8 cellular contexts compared by ENCODE assay signal in genomic region chr12:991350-992278, GRCh38. TPM values are rescaled to one million over a fixed set of nuclear protein-coding genes. Genes with fewer than 3 reads are reported as not detected.
DNase-seq lines count a peak whose midpoint lies in the region; ATAC-seq and TF ChIP-seq lines count a peak whose summit lies in the region.

No MANE protein-coding gene starts in this region.

- H3K27me3 ChIP-seq in WERI-Rb-1 (ENCODE audit: insufficient read depth, low read depth, severe bottlenecking) (no peaks in the 10 kb centered on the region), esophagus squamous epithelium (no peaks in the 10 kb centered on the region)

- intact Hi-C loops in esophagus squamous epithelium (cut with DNase I), result no loop called here

- peak overlapping the region; percentile 88 to 96 (median 90) for H3K27ac Mint-ChIP-seq in nephron

- no peaks in the 10 kb centered on the region for H3K36me3 Mint-ChIP-seq in nephron (ENCODE audit: low read depth)

- TF ChIP-seq CTCF in WERI-Rb-1 (IDR thresholded peaks at IDR 0.05; ENCODE audit: low read depth, low read length) (no peak), esophagus squamous epithelium (IDR thresholded peaks at IDR 0.05) (no peak), nephron (IDR thresholded peaks at IDR 0.05; ENCODE audit: unreplicated experiment in 3 of 3) (no peak)

- peak; percentile 28 for DNase-seq in Ammon's horn (ENCODE audit: low spot score)
- DNase-seq in Jurkat, Clone E6-1 (ENCODE audit: low read depth, low spot score), result no peak
- DNase-seq in WERI-Rb-1, result peak; percentile 69
- DNase-seq in esophagus squamous epithelium (lab: John Stamatoyannopoulos, UW), result no peak
- no peak for DNase-seq in mesenteric fat pad (ENCODE audit: low spot score)

- H3K4me3 ChIP-seq in Jurkat, Clone E6-1 (ENCODE audit: low read length), result peak overlapping the region; percentile 88
- H3K4me3 ChIP-seq in WERI-Rb-1 (ENCODE audit: low read depth, low read length), result peak overlapping the region; percentile 83
- peak overlapping the region; percentile 89 to 98 (median 94) for H3K4me3 ChIP-seq in esophagus squamous epithelium

- TF ChIP-seq POLR2A in esophagus squamous epithelium (IDR thresholded peaks at IDR 0.05), result no peak

- WGBS in esophagus squamous epithelium, 2 donors, result 5 to 8% methylated on average over 19 of the region's 48 CpGs

- H3K9me3 ChIP-seq in WERI-Rb-1 (ENCODE audit: severe bottlenecking) (no peaks in the 10 kb centered on the region), esophagus squamous epithelium (no peaks in the 10 kb centered on the region)

- H3K36me3 ChIP-seq in WERI-Rb-1 (peaks cover 6% of the 10 kb centered on the region), esophagus squamous epithelium (no peaks in the 10 kb centered on the region)

- H3K4me3 Mint-ChIP-seq in nephron, result peak overlapping the region; percentile 91 to 99 (median 97)

- H3K4me1 ChIP-seq in esophagus squamous epithelium, result peaks cover 7 to 66% (median 29%) of the 10 kb centered on the region in 3 donors

- H3K27me3 Mint-ChIP-seq in nephron (ENCODE audit: low read depth), result no peaks in the 10 kb centered on the region

- H3K27ac ChIP-seq in WERI-Rb-1 (peak overlapping the region; percentile 98), esophagus squamous epithelium (peak overlapping the region; percentile 99)

- peak; percentile 25 for ATAC-seq in GM18861 (IDR thresholded peaks at IDR 0.05; ENCODE audit: unreplicated experiment)
- ATAC-seq in HG03280 (IDR thresholded peaks at IDR 0.05; ENCODE audit: unreplicated experiment), result no peak

- H3K4me1 Mint-ChIP-seq in nephron, result peaks cover 35% of the 10 kb centered on the region

- no peaks in the 10 kb centered on the region for H3K9me3 Mint-ChIP-seq in nephron

RNA-seq across cellular contexts. Expression of gene ERC1, which starts 0.6 kb away (rescaled TPM):
- 6.1 TPM for polyA plus RNA-seq in Jurkat, Clone E6-1 (2012; ENCODE audit: insufficient read depth, insufficient read length)
- 10 to 100 TPM; 19.0 to 50.7 (median 37.5) TPM for total RNA-seq in esophagus squamous epithelium
- 81.1 TPM for total RNA-seq in mesenteric fat pad

RNA-seq across cellular contexts. Expression of gene RAD52, which starts 42.1 kb away (rescaled TPM):
- polyA plus RNA-seq in Jurkat, Clone E6-1 (2012; ENCODE audit: insufficient read depth, insufficient read length), result 15.7 TPM
- total RNA-seq in esophagus squamous epithelium, result 1 to 10 TPM; 6.2 to 8.0 (median 7.5) TPM
- 6.9 TPM for total RNA-seq in mesenteric fat pad

Comparison
In these comparisons a context has a peak if more than half of its experiments do, and no peak if none do; other contexts are left out.
1. DNase-seq: peak in Ammon's horn (single experiment) and WERI-Rb-1 (single experiment); none in Jurkat, Clone E6-1 (single experiment), esophagus squamous epithelium (single experiment) and mesenteric fat pad (single experiment).
2. Peak in every context shown above with its lines, with median percentiles within 50 percentile points of each other: H3K4me3 ChIP-seq.